In genomic region chr15:35696767-35697231, GRCh38 we compare ENCODE assay signal across 12 cellular contexts.
DNase-seq lines count a peak whose midpoint lies in the region; ATAC-seq, FAIRE-seq and TF ChIP-seq lines count a peak whose summit lies in the region.
"Had no signal": no experiment of that assay in that cellular context is flagged by ENCODE, and none has a peak within 500 bp of the region (broad histone marks: within the 10 kb centered on the region; RNA-seq: fewer than 3 reads in every experiment).

No MANE protein-coding gene starts in this region.

- intact Hi-C loops in right cardiac atrium (cut with DNase I) (no loop called here), stomach (cut with DNase I; ENCODE audit: low total_unique reads) (no loop called here), posterior cingulate gyrus (cut with DNase I) (no loop called here)

- peak; percentile 90 for FAIRE-seq in HTR-8/SVneo (lab: Jason Lieb, UNC)
- FAIRE-seq: colon, GM12891 had no signal

- H3K9me3 ChIP-seq in right cardiac atrium (ENCODE audit: control insufficient read depth, low read length) (no peaks in the 10 kb centered on the region), stomach (no peaks in the 10 kb centered on the region)
- H3K9me3 ChIP-seq: HAP-1 had no signal

- TF ChIP-seq CTCF in WTC11 (IDR thresholded peaks at IDR 0.05) = no peak
- TF ChIP-seq CTCF in stomach (IDR thresholded peaks at IDR 0.05) = no peak

- no peaks in the 10 kb centered on the region for H3K36me3 Mint-ChIP-seq in WTC11

- no peak overlapping the region for H3K4me3 Mint-ChIP-seq in WTC11
- H3K4me3 Mint-ChIP-seq: activated CD8-positive, alpha-beta T cell treated with anti-CD3 and anti-CD28 coated beads, Interleukin-2, amount 10 ng/mL, durations not matched to agents 7 days and 5 days had no signal

- 42% methylated on average over 5 of the region's 5 CpGs for WGBS in right cardiac atrium
- 72 to 82% (median 75%) methylated on average over 5 of the region's 5 CpGs for WGBS in stomach, 5 donors

- H3K27me3 ChIP-seq in right cardiac atrium (ENCODE audit: control insufficient read depth, insufficient read depth) (no peaks in the 10 kb centered on the region), stomach (no peaks in the 10 kb centered on the region), H7 (ENCODE audit: control insufficient read depth, insufficient read depth, low read length) (no peaks in the 10 kb centered on the region)

- peak overlapping the region; percentile 62 for H3K27ac ChIP-seq in right cardiac atrium (ENCODE audit: low read length)
- H3K27ac ChIP-seq in stomach = peak overlapping the region in 3 of 5 donors; percentile 37 to 50 (median 38)

- peaks cover 32% of the 10 kb centered on the region for H3K4me1 Mint-ChIP-seq in WTC11

- TF ChIP-seq EP300 in stomach (IDR thresholded peaks at IDR 0.05) = no peak

- ATAC-seq in WTC11 = peak; percentile 77
- ATAC-seq in right cardiac atrium = peak; percentile 37 to 71
- ATAC-seq: activated CD8-positive, alpha-beta T cell treated with anti-CD3 and anti-CD28 coated beads, Interleukin-2, amount 10 ng/mL, durations not matched to agents 7 days and 5 days had no signal

- TF ChIP-seq POLR2A in stomach (IDR thresholded peaks at IDR 0.05) = no peak

- H3K36me3 ChIP-seq in stomach (no peaks in the 10 kb centered on the region), H7 (replicated peaks; ENCODE audit: control insufficient read depth, insufficient read depth, low read length) (no peaks in the 10 kb centered on the region)
- H3K36me3 ChIP-seq: HAP-1 had no signal

- POLR2A ChIA-PET in WTC11 (lab: Charles Lee) = no interaction called here

- H3K27me3 Mint-ChIP-seq in WTC11 (ENCODE audit: low read depth) = no peaks in the 10 kb centered on the region

- H3K4me1 ChIP-seq in right cardiac atrium (ENCODE audit: control insufficient read depth, insufficient read depth, low read length) (peaks cover 3% of the 10 kb centered on the region), stomach (peaks cover 6 to 48% (median 36%) of the 10 kb centered on the region in 4 donors)

- no peak overlapping the region for H3K27ac Mint-ChIP-seq in WTC11
- H3K27ac Mint-ChIP-seq: activated CD8-positive, alpha-beta T cell treated with anti-CD3 and anti-CD28 coated beads, Interleukin-2, amount 10 ng/mL, durations not matched to agents 7 days and 5 days had no signal

- CTCF ChIA-PET in WTC11 (lab: Charles Lee) = interaction anchor here (0.5 to 2.0 kb wide), 3 partner anchors 11 to 56 kb away, joined by 3 to 6 read pairs (median 5); no protein-coding TSS in a partner anchor

- DNase-seq in HTR-8/SVneo (ENCODE audit: insufficient read length, low spot score) (peak; percentile 69), WTC11 (ENCODE audit: low spot score) (no peak), right cardiac atrium (no peak), stomach (no peak), superior temporal gyrus (ENCODE audit: extremely low spot score) (no peak), H7 (no peak), posterior cingulate gyrus (no peak)
- DNase-seq: activated CD8-positive, alpha-beta T cell treated with anti-CD3 and anti-CD28 coated beads, Interleukin-2, amount 10 ng/mL, durations not matched to agents 7 days and 5 days; stimulated activated CD4-positive, alpha-beta T cell treated with anti-CD3 and anti-CD28 coated beads, Interleukin-2, amount 100 ng/mL, for 48 hours had no signal

- no peaks in the 10 kb centered on the region for H3K9me3 Mint-ChIP-seq in WTC11

- no peak overlapping the region for H3K4me3 ChIP-seq in right cardiac atrium (ENCODE audit: low read length)
- no peak overlapping the region for H3K4me3 ChIP-seq in stomach
- H3K4me3 ChIP-seq in H7 (ENCODE audit: insufficient read depth, low read depth, low read length) = no peak overlapping the region
- H3K4me3 ChIP-seq: HAP-1 had no signal

TF ChIP-seq in WTC11, 78 proteins besides CTCF, POLR2A, EP300 and RAD21 (continues in another document):
- TF ChIP-seq USF1 (CRISPR knock-in tag; IDR thresholded peaks at IDR 0.05) (no peak), ZNF416 (CRISPR knock-in tag; IDR thresholded peaks at IDR 0.05) (no peak), MLX (CRISPR knock-in tag; IDR thresholded peaks at IDR 0.05) (no peak), ZNF121 (CRISPR knock-in tag; IDR thresholded peaks at IDR 0.05) (no peak), ZNF138 (CRISPR knock-in tag; conservative IDR thresholded peaks at IDR 0.05) (no peak), PRDM15 (CRISPR knock-in tag; IDR thresholded peaks at IDR 0.05) (no peak), JAZF1 (CRISPR knock-in tag; IDR thresholded peaks at IDR 0.05) (no peak), NR3C1 (CRISPR knock-in tag; conservative IDR thresholded peaks at IDR 0.05; ENCODE audit: low read depth) (no peak), HMGXB4 (CRISPR knock-in tag; IDR thresholded peaks at IDR 0.05) (no peak), IRF1 (CRISPR knock-in tag; IDR thresholded peaks at IDR 0.05) (no peak), ZNF671 (CRISPR knock-in tag; IDR thresholded peaks at IDR 0.05) (no peak)
